25 cellular contexts compared by ENCODE assay signal in genomic region chr4:138301536-138301935, GRCh38. TPM values are rescaled to one million over a fixed set of nuclear protein-coding genes. Genes with fewer than 3 reads are reported as not detected.
DNase-seq lines count a peak whose midpoint lies in the region; ATAC-seq and FAIRE-seq lines count a peak whose summit lies in the region.
"Had no signal": no experiment of that assay in that cellular context is flagged by ENCODE, and none has a peak within 500 bp of the region (broad histone marks: within the 10 kb centered on the region; RNA-seq: fewer than 3 reads in every experiment).

No MANE protein-coding gene starts in this region.

- ATAC-seq in GM21576 (IDR thresholded peaks at IDR 0.05; ENCODE audit: unreplicated experiment) (no peak), HG02588 (IDR thresholded peaks at IDR 0.05; ENCODE audit: unreplicated experiment) (no peak)
- ATAC-seq: naive thymus-derived CD8-positive, alpha-beta T cell had no signal

- no peak for FAIRE-seq in HTR-8/SVneo (lab: Jason Lieb, UNC)
- FAIRE-seq: endothelial cell of umbilical vein, GM12892, RCC 7860, TTC549 had no signal

- in situ Hi-C loops in SK-MEL-5 (cut with HindIII; ENCODE audit: low pct_unique_long_range_greater_than_20kb, low sequenced_read_pairs): no loop called here

- peak; percentile 2 for DNase-seq in HTR-8/SVneo (ENCODE audit: insufficient read length, low spot score)
- DNase-seq in SK-MEL-5 (ENCODE audit: low read depth, low spot score): peak; percentile 19
- peak; percentile 13 for DNase-seq in fibroblast of the conjunctiva (ENCODE audit: low read depth)
- peak; percentile 3 for DNase-seq in retina
- no peak for DNase-seq in activated T-cell treated with anti-CD3 and anti-CD28 coated beads for 4 hours
- DNase-seq: activated CD4-positive, alpha-beta memory T cell treated with anti-CD3 and anti-CD28 coated beads, Interleukin-2, amount 10 ng/mL, durations not matched to agents 7 days and 5 days; activated CD4-positive, CD25-positive, alpha-beta regulatory T cell treated with anti-CD3 and anti-CD28 coated beads, Interleukin-2, amount 50 U/mL, for 72 hours; activated CD8-positive, alpha-beta memory T cell treated with anti-CD3 and anti-CD28 coated beads, Interleukin-2, amount 50 U/mL, for 4 hours; activated naive CD4-positive, alpha-beta T cell treated with anti-CD3 and anti-CD28 coated beads for 36 hours; adrenal gland; DMS153; HCEC 1CT; Kasumi-1; naive thymus-derived CD8-positive, alpha-beta T cell; NCI-H1436 treated with DMSO at 0.1 percent for 48 hours; NCI-H748 treated with DMSO at 0.1 percent for 48 hours; sigmoid colon; stimulated activated CD4-positive, alpha-beta T cell treated with anti-CD3 and anti-CD28 coated beads, Interleukin-15, amount 100 ng/mL, for 24 hours; stimulated activated CD4-positive, alpha-beta T cell treated with anti-CD3 and anti-CD28 coated beads, Interleukin-4, amount 100 ng/mL, for 4 hours had no signal

RNA-seq across cellular contexts. Expression of gene SLC7A11, which starts 59.4 kb away (rescaled TPM):
- total RNA-seq in SK-MEL-5 (2014; rRNA removed; shearing (Covaris generic)): 52.1 and 53.5 TPM in 2 replicates
- 34.5 and 47.1 TPM in 2 replicates for polyA plus RNA-seq in SK-MEL-5 (2015; cell fraction: cytosol; rRNA removed)
- polyA plus RNA-seq in SK-MEL-5 (2015; cell fraction: nucleus; rRNA removed): 23.1 and 27.6 TPM in 2 replicates
- polyA plus RNA-seq: naive thymus-derived CD8-positive, alpha-beta T cell had no signal
